4 cellular contexts compared by ENCODE assay signal in genomic region chr15:23576034-23576433, GRCh38.
"Had no signal": no experiment of that assay in that cellular context is flagged by ENCODE, and none has a peak within 500 bp of the region (broad histone marks: within the 10 kb centered on the region; RNA-seq: fewer than 3 reads in every experiment).

No MANE protein-coding gene starts in this region.

- H3K9me3 Mint-ChIP-seq: IgD-negative memory B cell had no signal

- H3K27me3 Mint-ChIP-seq: IgD-negative memory B cell had no signal

- H3K27ac Mint-ChIP-seq: IgD-negative memory B cell had no signal

- ATAC-seq: HepG2, K562 had no signal

- H3K4me3 ChIP-seq: K562 had no signal

- H3K4me3 Mint-ChIP-seq: IgD-negative memory B cell had no signal

- DNase-seq: IMR-90 had no signal

- H3K36me3 Mint-ChIP-seq: IgD-negative memory B cell had no signal

- H3K4me1 Mint-ChIP-seq: IgD-negative memory B cell had no signal
